Comparison of ENCODE assay signal across 7 cellular contexts in genomic region chr15:25783134-25783533, GRCh38.
"Had no signal": no experiment of that assay in that cellular context is flagged by ENCODE, and none has a peak within 500 bp of the region (broad histone marks: within the 10 kb centered on the region; RNA-seq: fewer than 3 reads in every experiment).

No MANE protein-coding gene starts in this region.

- DNase-seq: hypothalamus, kidney glomerular epithelial cell, thyroid gland, uterus had no signal

- H3K36me3 ChIP-seq: thyroid gland, uterus had no signal

- H3K27ac Mint-ChIP-seq: mesothelial cell of epicardium had no signal

- H3K4me3 ChIP-seq: ascending aorta, skin epidermis, thyroid gland, uterus had no signal

- H3K36me3 Mint-ChIP-seq: mesothelial cell of epicardium had no signal

- H3K27me3 ChIP-seq: ascending aorta, thyroid gland, uterus had no signal

- H3K4me3 Mint-ChIP-seq: mesothelial cell of epicardium had no signal

- H3K9me3 Mint-ChIP-seq: mesothelial cell of epicardium had no signal

- H3K27ac ChIP-seq: thyroid gland, uterus had no signal

- H3K9me3 ChIP-seq: ascending aorta, thyroid gland, uterus had no signal
